Comparison of ENCODE assay signal across 27 cellular contexts in genomic region chr5:141717043-141717442, GRCh38. TPM values are rescaled to one million over a fixed set of nuclear protein-coding genes. Genes with fewer than 3 reads are reported as not detected.
A peak's percentile ranks its signal among the peaks of the same experiment; 100 is the strongest.
DNase-seq lines count a peak whose midpoint lies in the region; ATAC-seq and TF ChIP-seq lines count a peak whose summit lies in the region.
"Had no signal": no experiment of that assay in that cellular context is flagged by ENCODE, and none has a peak within 500 bp of the region (broad histone marks: within the 10 kb centered on the region; RNA-seq: fewer than 3 reads in every experiment).

No MANE protein-coding gene starts in this region.

- no peaks in the 10 kb centered on the region for H3K9me3 ChIP-seq in OCI-LY7 (ENCODE audit: low read length)
- H3K9me3 ChIP-seq: SJSA1 had no signal

- H3K36me3 ChIP-seq in OCI-LY7 (ENCODE audit: insufficient read depth, low read length), result no peaks in the 10 kb centered on the region
- no peaks in the 10 kb centered on the region for H3K36me3 ChIP-seq in brain microvascular endothelial cell (replicated peaks)
- H3K36me3 ChIP-seq: SJSA1 had no signal

- POLR2A ChIA-PET in OCI-LY7 (lab: Charles Lee), result no interaction called here

- no peak overlapping the region for H2AFZ ChIP-seq in OCI-LY7 (ENCODE audit: low read length)
- H2AFZ ChIP-seq: parathyroid adenoma had no signal

- no peak overlapping the region for H3K4me2 ChIP-seq in OCI-LY7 (ENCODE audit: low read length)

- no peaks in the 10 kb centered on the region for H3K9me3 Mint-ChIP-seq in activated CD8-positive, alpha-beta memory T cell treated with anti-CD3 and anti-CD28 coated beads, Interleukin-2, amount 10 ng/mL, durations not matched to agents 7 days and 5 days (ENCODE audit: low read depth)
- H3K9me3 Mint-ChIP-seq: activated CD4-positive, alpha-beta T cell treated with anti-CD3 and anti-CD28 coated beads, Interleukin-2, amount 10 ng/mL, durations not matched to agents 7 days and 5 days; activated naive CD8-positive, alpha-beta T cell treated with anti-CD3 and anti-CD28 coated beads, Interleukin-2, amount 50 U/mL, for 24 hours; activated T-cell treated with anti-CD3 and anti-CD28 coated beads, Interleukin-2, amount 50 U/mL, for 72 hours; mesothelial cell of epicardium; type B pancreatic cell had no signal

- no peak overlapping the region for H3K4me3 Mint-ChIP-seq in activated CD8-positive, alpha-beta memory T cell treated with anti-CD3 and anti-CD28 coated beads, Interleukin-2, amount 10 ng/mL, durations not matched to agents 7 days and 5 days
- H3K4me3 Mint-ChIP-seq: activated CD4-positive, alpha-beta T cell treated with anti-CD3 and anti-CD28 coated beads, Interleukin-2, amount 10 ng/mL, durations not matched to agents 7 days and 5 days; activated naive CD8-positive, alpha-beta T cell treated with anti-CD3 and anti-CD28 coated beads, Interleukin-2, amount 50 U/mL, for 24 hours; activated T-cell treated with anti-CD3 and anti-CD28 coated beads, Interleukin-2, amount 50 U/mL, for 72 hours; IgD-negative memory B cell; mesothelial cell of epicardium; stimulated activated effector memory CD8-positive, alpha-beta T cell treated with anti-CD3 and anti-CD28 coated beads, Interleukin-12 subunit alpha, Interleukin-12 subunit beta, amount 100 ng/mL, for 72 hours; type B pancreatic cell had no signal

- H3K27ac Mint-ChIP-seq in activated CD8-positive, alpha-beta memory T cell treated with anti-CD3 and anti-CD28 coated beads, Interleukin-2, amount 10 ng/mL, durations not matched to agents 7 days and 5 days, result no peak overlapping the region
- H3K27ac Mint-ChIP-seq: activated CD4-positive, alpha-beta T cell treated with anti-CD3 and anti-CD28 coated beads, Interleukin-2, amount 10 ng/mL, durations not matched to agents 7 days and 5 days; activated naive CD8-positive, alpha-beta T cell treated with anti-CD3 and anti-CD28 coated beads, Interleukin-2, amount 50 U/mL, for 24 hours; activated T-cell treated with anti-CD3 and anti-CD28 coated beads, Interleukin-2, amount 50 U/mL, for 72 hours; IgD-negative memory B cell; mesothelial cell of epicardium; stimulated activated effector memory CD8-positive, alpha-beta T cell treated with anti-CD3 and anti-CD28 coated beads, Interleukin-12 subunit alpha, Interleukin-12 subunit beta, amount 100 ng/mL, for 72 hours; type B pancreatic cell had no signal

- H3K36me3 Mint-ChIP-seq in activated CD8-positive, alpha-beta memory T cell treated with anti-CD3 and anti-CD28 coated beads, Interleukin-2, amount 10 ng/mL, durations not matched to agents 7 days and 5 days, result no peaks in the 10 kb centered on the region
- H3K36me3 Mint-ChIP-seq: mesothelial cell of epicardium; stimulated activated effector memory CD8-positive, alpha-beta T cell treated with anti-CD3 and anti-CD28 coated beads, Interleukin-12 subunit alpha, Interleukin-12 subunit beta, amount 100 ng/mL, for 72 hours; type B pancreatic cell had no signal

- H4K20me1 ChIP-seq in OCI-LY7 (ENCODE audit: insufficient read depth, low read length), result no peaks in the 10 kb centered on the region

- TF ChIP-seq CTCF in OCI-LY7 (conservative IDR thresholded peaks at IDR 0.05; ENCODE audit: low read length) (no peak), brain microvascular endothelial cell (IDR thresholded peaks at IDR 0.05; ENCODE audit: low read depth, low read length, missing control alignments) (no peak)

- H3K9me2 ChIP-seq in OCI-LY7 (ENCODE audit: insufficient read depth, low read length), result no peaks in the 10 kb centered on the region

- DNase-seq in OCI-LY7 (ENCODE audit: low spot score), result peak; percentile 20
- peak; percentile 38 for DNase-seq in iPS-NIHi7 (ENCODE audit: extremely low spot score)
- DNase-seq in brain microvascular endothelial cell, result no peak
- no peak for DNase-seq in activated CD8-positive, alpha-beta memory T cell treated with anti-CD3 and anti-CD28 coated beads, Interleukin-2, amount 10 ng/mL, durations not matched to agents 7 days and 5 days
- DNase-seq in GF-D8 (lab: John Stamatoyannopoulos, UW), result no peak
- DNase-seq: activated CD4-positive, alpha-beta T cell treated with anti-CD3 and anti-CD28 coated beads, Interleukin-2, amount 10 ng/mL, durations not matched to agents 7 days and 5 days; activated naive CD4-positive, alpha-beta T cell; activated naive CD8-positive, alpha-beta T cell treated with anti-CD3 and anti-CD28 coated beads, Interleukin-2, amount 50 U/mL, for 24 hours; activated T-cell treated with anti-CD3 and anti-CD28 coated beads, Interleukin-2, amount 50 U/mL, for 72 hours; central memory CD4-positive, alpha-beta T cell; dermis blood vessel endothelial cell; glutamatergic neuron; left ventricle myocardium superior; MM.1S; NCI-H1417; retina; T1000 had no signal

- H3K27me3 Mint-ChIP-seq in activated CD8-positive, alpha-beta memory T cell treated with anti-CD3 and anti-CD28 coated beads, Interleukin-2, amount 10 ng/mL, durations not matched to agents 7 days and 5 days, result peaks cover 15% of the 10 kb centered on the region

- no peaks in the 10 kb centered on the region for H3K4me1 ChIP-seq in OCI-LY7 (ENCODE audit: insufficient read depth, low read length, poor library complexity, severe bottlenecking)
- H3K4me1 ChIP-seq: SJSA1 had no signal

- H3K27ac ChIP-seq in OCI-LY7 (ENCODE audit: low read depth, low read length, poor library complexity, severe bottlenecking), result no peak overlapping the region
- no peak overlapping the region for H3K27ac ChIP-seq in brain microvascular endothelial cell
- H3K27ac ChIP-seq: parathyroid adenoma, SJSA1 had no signal

- H3K79me2 ChIP-seq in OCI-LY7 (ENCODE audit: insufficient read depth, low read depth, low read length), result no peaks in the 10 kb centered on the region
- H3K79me2 ChIP-seq: parathyroid adenoma had no signal

- H3K27me3 ChIP-seq in brain microvascular endothelial cell (replicated peaks), result peaks cover 4% of the 10 kb centered on the region

- in situ Hi-C loops in brain microvascular endothelial cell (cut with HindIII; ENCODE audit: low pct_ligation_motif_present, low sequenced_read_pairs), result no loop called here

- H3K4me1 Mint-ChIP-seq in activated CD8-positive, alpha-beta memory T cell treated with anti-CD3 and anti-CD28 coated beads, Interleukin-2, amount 10 ng/mL, durations not matched to agents 7 days and 5 days, result no peaks in the 10 kb centered on the region
- H3K4me1 Mint-ChIP-seq: activated CD4-positive, alpha-beta T cell treated with anti-CD3 and anti-CD28 coated beads, Interleukin-2, amount 10 ng/mL, durations not matched to agents 7 days and 5 days; activated naive CD8-positive, alpha-beta T cell treated with anti-CD3 and anti-CD28 coated beads, Interleukin-2, amount 50 U/mL, for 24 hours; stimulated activated effector memory CD8-positive, alpha-beta T cell treated with anti-CD3 and anti-CD28 coated beads, Interleukin-12 subunit alpha, Interleukin-12 subunit beta, amount 100 ng/mL, for 72 hours had no signal

- ATAC-seq in GM18868 (IDR thresholded peaks at IDR 0.05; ENCODE audit: unreplicated experiment) (peak; percentile 70), HG02885 (IDR thresholded peaks at IDR 0.05; ENCODE audit: poor library complexity, unreplicated experiment) (peak; percentile 47)
- ATAC-seq in activated CD8-positive, alpha-beta memory T cell treated with anti-CD3 and anti-CD28 coated beads, Interleukin-2, amount 10 ng/mL, durations not matched to agents 7 days and 5 days, result no peak
- ATAC-seq: activated naive CD8-positive, alpha-beta T cell treated with anti-CD3 and anti-CD28 coated beads, Interleukin-2, amount 50 U/mL, for 24 hours; activated T-cell treated with anti-CD3 and anti-CD28 coated beads, Interleukin-2, amount 50 U/mL, for 72 hours; esophagus mucosa; HCT116; left ventricle myocardium superior; stimulated activated effector memory CD8-positive, alpha-beta T cell treated with anti-CD3 and anti-CD28 coated beads, Interleukin-12 subunit alpha, Interleukin-12 subunit beta, amount 100 ng/mL, for 72 hours had no signal

- intact Hi-C loops in OCI-LY7 (cut with micrococcal nuclease; ENCODE audit: unreplicated experiment), result no loop called here

- BruUV-seq in OCI-LY7 (replicated peaks; lab: Mats Ljungman, UMichigan), result no TSS peak

- CTCF ChIA-PET in OCI-LY7 (lab: Charles Lee; ENCODE audit: unreplicated experiment), result no interaction called here
- CTCF ChIA-PET in activated CD8-positive, alpha-beta memory T cell treated with anti-CD3 and anti-CD28 coated beads, Interleukin-2, amount 10 ng/mL, durations not matched to agents 7 days and 5 days (lab: Charles Lee), result interaction anchor here (0.6 to 2.1 kb wide), 2 partner anchors 14 to 97 kb away, joined by 3 to 5 read pairs; no protein-coding TSS in a partner anchor

- H3K4me3 ChIP-seq in OCI-LY7 (ENCODE audit: low read depth, low read length, poor library complexity, severe bottlenecking), result no peak overlapping the region
- no peak overlapping the region for H3K4me3 ChIP-seq in brain microvascular endothelial cell (ENCODE audit: low read depth, low read length)
- H3K4me3 ChIP-seq: SJSA1 had no signal

RNA-seq across cellular contexts. Expression of gene ARAP3, which starts 35.0 kb away (rescaled TPM):
- total RNA-seq in OCI-LY7 (2014; rRNA removed; shearing (Covaris generic)), result not detected in 2 replicates
- not detected in 2 replicates for total RNA-seq in OCI-LY7 (2022)
- total RNA-seq in activated CD8-positive, alpha-beta memory T cell treated with anti-CD3 and anti-CD28 coated beads, Interleukin-2, amount 10 ng/mL, durations not matched to agents 7 days and 5 days, result 10 to 100 TPM in 1 of 2 experiments, 1 to 10 TPM in 1; 9.9 to 11.0 TPM

Comparison
In these comparisons a context has a peak if more than half of its experiments do, and no peak if none do; other contexts are left out.
1. DNase-seq: peak in OCI-LY7 (single experiment) and iPS-NIHi7 (single experiment); none in brain microvascular endothelial cell (single experiment), activated CD8-positive, alpha-beta memory T cell treated with anti-CD3 and anti-CD28 coated beads, Interleukin-2, amount 10 ng/mL, durations not matched to agents 7 days and 5 days (single experiment) and GF-D8 (single experiment).
2. RNA of gene ARAP3, which starts 35.0 kb away (total RNA-seq): 9.9 to 11.0 TPM in activated CD8-positive, alpha-beta memory T cell treated with anti-CD3 and anti-CD28 coated beads, Interleukin-2, amount 10 ng/mL, durations not matched to agents 7 days and 5 days; not detected in OCI-LY7; every median in the first group is over 10 times any median in the second.